In the genomic region with DNA sequence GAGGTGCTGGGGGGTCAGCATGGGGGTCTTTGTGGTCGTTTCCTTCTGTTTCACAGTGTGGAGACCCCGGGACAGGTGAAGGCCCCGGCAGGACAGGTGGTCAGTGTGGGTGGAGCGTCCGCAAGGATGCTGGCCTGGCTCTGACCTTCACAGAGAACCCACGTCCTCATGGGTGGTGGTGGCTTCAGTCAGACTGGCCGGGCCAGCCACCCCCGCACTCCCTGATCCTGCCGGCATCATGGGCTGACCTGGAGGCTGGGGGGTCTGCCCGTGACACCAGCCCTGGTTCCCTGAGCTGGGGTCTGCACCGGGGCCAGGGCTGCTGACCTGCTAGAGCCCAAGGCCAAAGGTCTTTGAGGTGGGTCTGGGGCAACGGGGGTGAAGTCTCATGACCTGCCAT, we compare ENCODE assay signal across 27 cellular contexts. TPM values are rescaled to one million over a fixed set of nuclear protein-coding genes. Genes with fewer than 3 reads are reported as not detected.
"Had no signal": no experiment of that assay in that cellular context is flagged by ENCODE, and none has a peak within 500 bp of the region (broad histone marks: within the 10 kb centered on the region; RNA-seq: fewer than 3 reads in every experiment).

No MANE protein-coding gene starts in this region.

- H3K4me1 ChIP-seq: left ventricle myocardium inferior, neural progenitor cell, transverse colon, upper lobe of right lung had no signal

- H3K36me3 Mint-ChIP-seq: naive thymus-derived CD4-positive, alpha-beta T cell; stimulated activated memory B cell treated with anti-CD40 and anti-IgM and Interleukin-4, amounts not matched to agents 10 μg/mL and 1 μg/mL and 100 μg/mL, for 72 hours had no signal

- H3K36me3 ChIP-seq: heart left ventricle, left ventricle myocardium inferior, neural progenitor cell, ovary, sigmoid colon, transverse colon, upper lobe of right lung had no signal

- H3K27ac Mint-ChIP-seq: naive thymus-derived CD4-positive, alpha-beta T cell; nephron progenitor cell; progenitor cell of endocrine pancreas; stimulated activated memory B cell treated with anti-CD40 and anti-IgM and Interleukin-4, amounts not matched to agents 10 μg/mL and 1 μg/mL and 100 μg/mL, for 72 hours; stimulated activated naive CD8-positive, alpha-beta T cell treated with anti-CD3 and anti-CD28 coated beads, Interleukin-15, amount 100 ng/mL, for 72 hours had no signal

- H2AFZ ChIP-seq: neural progenitor cell had no signal

- H3K9me3 Mint-ChIP-seq: stimulated activated naive CD8-positive, alpha-beta T cell treated with anti-CD3 and anti-CD28 coated beads, Interleukin-15, amount 100 ng/mL, for 72 hours had no signal

- ATAC-seq: mucosa of descending colon; naive thymus-derived CD4-positive, alpha-beta T cell; stimulated activated memory B cell treated with anti-CD40 and anti-IgM and Interleukin-4, amounts not matched to agents 10 μg/mL and 1 μg/mL and 100 μg/mL, for 72 hours; stimulated activated naive CD8-positive, alpha-beta T cell treated with anti-CD3 and anti-CD28 coated beads, Interleukin-15, amount 100 ng/mL, for 72 hours; upper lobe of right lung had no signal

- H3K4me3 Mint-ChIP-seq: naive thymus-derived CD4-positive, alpha-beta T cell; nephron progenitor cell; neural progenitor cell; stimulated activated memory B cell treated with anti-CD40 and anti-IgM and Interleukin-4, amounts not matched to agents 10 μg/mL and 1 μg/mL and 100 μg/mL, for 72 hours; stimulated activated naive CD8-positive, alpha-beta T cell treated with anti-CD3 and anti-CD28 coated beads, Interleukin-15, amount 100 ng/mL, for 72 hours had no signal

- H3K4me3 ChIP-seq: heart left ventricle, left ventricle myocardium inferior, lung, mucosa of descending colon, neural progenitor cell, ovary, sigmoid colon, transverse colon, upper lobe of right lung had no signal

- H3K9ac ChIP-seq: neural progenitor cell had no signal

- H3K27me3 ChIP-seq: heart left ventricle, neural progenitor cell, ovary, sigmoid colon, transverse colon, upper lobe of right lung had no signal

- DNase-seq: glutamatergic neuron; hypothalamus; islet precursor cell; left ventricle myocardium inferior; mesendoderm; midbrain; mucosa of descending colon; naive thymus-derived CD4-positive, alpha-beta T cell; nephron progenitor cell; ovary; sigmoid colon; small intestine; stimulated activated CD4-positive, alpha-beta T cell treated with anti-CD3 and anti-CD28 coated beads, Interleukin-1b, Interleukin-23, amount 100 ng/mL, for 48 hours; stimulated activated CD4-positive, alpha-beta T cell treated with anti-CD3 and anti-CD28 coated beads, Interleukin-2, amount 100 ng/mL, for 48 hours; stimulated activated CD4-positive, alpha-beta T cell treated with anti-CD3 and anti-CD28 coated beads, Interleukin-4, amount 100 ng/mL, for 4 hours; stimulated activated CD8-positive, alpha-beta memory T cell treated with anti-CD3 and anti-CD28 coated beads, Interleukin-4, amount 100 ng/mL, for 48 hours; stimulated activated naive CD4-positive, alpha-beta T cell treated with Interleukin-2 at 50 U/mL for 16 hours; stimulated activated naive CD8-positive, alpha-beta T cell treated with anti-CD3 and anti-CD28 coated beads, Interleukin-15, amount 100 ng/mL, for 72 hours; substantia nigra; transverse colon; upper lobe of right lung had no signal

- H3K27ac ChIP-seq: heart left ventricle, left ventricle myocardium inferior, neural progenitor cell, ovary, sigmoid colon, transverse colon, upper lobe of right lung had no signal

- H3K4me1 Mint-ChIP-seq: naive thymus-derived CD4-positive, alpha-beta T cell; stimulated activated memory B cell treated with anti-CD40 and anti-IgM and Interleukin-4, amounts not matched to agents 10 μg/mL and 1 μg/mL and 100 μg/mL, for 72 hours; stimulated activated naive CD8-positive, alpha-beta T cell treated with anti-CD3 and anti-CD28 coated beads, Interleukin-15, amount 100 ng/mL, for 72 hours had no signal

- H3K4me2 ChIP-seq: neural progenitor cell had no signal

- H3K27me3 Mint-ChIP-seq: stimulated activated memory B cell treated with anti-CD40 and anti-IgM and Interleukin-4, amounts not matched to agents 10 μg/mL and 1 μg/mL and 100 μg/mL, for 72 hours; stimulated activated naive CD8-positive, alpha-beta T cell treated with anti-CD3 and anti-CD28 coated beads, Interleukin-15, amount 100 ng/mL, for 72 hours had no signal

- FAIRE-seq: small intestine, urothelium cell line had no signal

- H3K9me3 ChIP-seq: left ventricle myocardium inferior, mucosa of descending colon, ovary, transverse colon, upper lobe of right lung had no signal

RNA-seq across cellular contexts. Expression of gene CDH4, which starts 41.9 kb away (rescaled TPM):
- total RNA-seq: transverse colon had no signal
